In genomic region chr12:21677622-21678277, GRCh38 we compare ENCODE assay signal across 21 cellular contexts. TPM values are rescaled to one million over a fixed set of nuclear protein-coding genes. Genes with fewer than 3 reads are reported as not detected.
A peak's percentile ranks its signal among the peaks of the same experiment; 100 is the strongest.
DNase-seq lines count a peak whose midpoint lies in the region; ATAC-seq and TF ChIP-seq lines count a peak whose summit lies in the region.
"Had no signal": no experiment of that assay in that cellular context is flagged by ENCODE, and none has a peak within 500 bp of the region (broad histone marks: within the 10 kb centered on the region; RNA-seq: fewer than 3 reads in every experiment).

No MANE protein-coding gene starts in this region.

- H3K27ac Mint-ChIP-seq in T-helper 17 cell, result peak overlapping the region; percentile 93
- H3K27ac Mint-ChIP-seq: activated T-helper 2 cell treated with anti-CD3 and anti-CD28 coated beads, Interferon-gamma antibody, Interleukin-2, Interleukin-4, amounts not matched to agents 10 μg/mL and 5 μg/mL and 100 μg/mL, durations not matched to agents 14 hours and 24 hours and 36 hours; B cell had no signal

- no peak overlapping the region for H3K27ac ChIP-seq in right atrium auricular region
- H3K27ac ChIP-seq: coronary artery, esophagus muscularis mucosa, heart right ventricle, right lobe of liver, SJSA1, tibial artery had no signal

- peak overlapping the region; percentile 87 for H3K4me3 Mint-ChIP-seq in T-helper 17 cell
- H3K4me3 Mint-ChIP-seq: B cell had no signal

- H3K36me3 ChIP-seq in right atrium auricular region, result no peaks in the 10 kb centered on the region
- H3K36me3 ChIP-seq in MG63, result no peaks in the 10 kb centered on the region
- H3K36me3 ChIP-seq: esophagus muscularis mucosa, heart right ventricle, right lobe of liver, SJSA1, tibial artery had no signal

- H3K36me3 Mint-ChIP-seq in T-helper 17 cell (ENCODE audit: low read depth), result no peaks in the 10 kb centered on the region

- no peaks in the 10 kb centered on the region for H3K4me1 ChIP-seq in right atrium auricular region
- H3K4me1 ChIP-seq: SJSA1 had no signal

- no peak for TF ChIP-seq CTCF in fibroblast of mammary gland (conservative IDR thresholded peaks at IDR 0.05; ENCODE audit: control insufficient read depth, insufficient read depth, low read depth, low read length)
- TF ChIP-seq CTCF in right atrium auricular region (IDR thresholded peaks at IDR 0.05), result no peak

- no peak overlapping the region for H3K4me3 ChIP-seq in fibroblast of mammary gland (ENCODE audit: control insufficient read depth, low read depth, low read length)
- H3K4me3 ChIP-seq in right atrium auricular region, result no peak overlapping the region
- H3K4me3 ChIP-seq in MG63, result no peak overlapping the region
- H3K4me3 ChIP-seq: coronary artery, esophagus muscularis mucosa, heart right ventricle, right lobe of liver, SJSA1, tibial artery had no signal

- peak in 5 of 6 experiments; percentile 15 to 33 (median 15) for DNase-seq in stimulated activated naive CD4-positive, alpha-beta T cell (lab: John Stamatoyannopoulos, UW)
- DNase-seq in stimulated activated naive CD4-positive, alpha-beta T cell treated with Interleukin-2 at 50 U/mL for 16 hours (lab: John Stamatoyannopoulos, UW), result no peak
- DNase-seq in T-helper 17 cell (peak in 1 of 3 donors; percentile 19), fibroblast of mammary gland (ENCODE audit: low read depth) (peak; percentile 42), right atrium auricular region (ENCODE audit: low spot score) (no peak), MG63 (no peak), NCI-H1417 treated with DMSO at 0.1 percent for 48 hours (lab: John Stamatoyannopoulos, UW) (no peak)
- DNase-seq: DMS153, HCEC 1CT, heart right ventricle, NCI-H2029 treated with DMSO at 0.1 percent for 48 hours, NCI-H526, right lobe of liver, T-helper 9 cell, tibial artery had no signal

- H3K4me1 Mint-ChIP-seq in T-helper 17 cell, result peaks cover 45% of the 10 kb centered on the region
- H3K4me1 Mint-ChIP-seq: B cell had no signal

- ATAC-seq in T-helper 17 cell (peak; percentile 75), HG02970 (IDR thresholded peaks at IDR 0.05; ENCODE audit: low FRiP score, unreplicated experiment) (no peak)
- ATAC-seq: heart right ventricle had no signal

- no peaks in the 10 kb centered on the region for H3K9me3 ChIP-seq in T-helper 17 cell (ENCODE audit: control insufficient read depth, low read length, poor library complexity, severe bottlenecking)
- H3K9me3 ChIP-seq in right atrium auricular region, result no peaks in the 10 kb centered on the region
- no peaks in the 10 kb centered on the region for H3K9me3 ChIP-seq in MG63
- H3K9me3 ChIP-seq: esophagus muscularis mucosa, heart right ventricle, right lobe of liver, SJSA1, tibial artery had no signal

- H3K27me3 ChIP-seq in right atrium auricular region (no peaks in the 10 kb centered on the region), MG63 (peaks cover 8% of the 10 kb centered on the region; the same call in 1 of the 2 replicates)
- H3K27me3 ChIP-seq: heart right ventricle, right lobe of liver had no signal

- no peaks in the 10 kb centered on the region for H3K27me3 Mint-ChIP-seq in T-helper 17 cell

RNA-seq across cellular contexts. Expression of gene LDHB, which starts 20.1 kb away (rescaled TPM):
- 100 to 1,000 TPM; 767 to 787 TPM for total RNA-seq in T-helper 17 cell
- total RNA-seq in right atrium auricular region, result 1,000 to 10,000 TPM in 1 of 2 donors, 100 to 1,000 TPM in 1; 727 to 1,254 TPM
- 2,316 and 2,927 TPM in 2 replicates for total RNA-seq in MG63 (2014; rRNA removed; shearing (Covaris generic); ENCODE audit: low replicate concordance)

Comparison
In these comparisons a context has a peak if more than half of its experiments do, and no peak if none do; other contexts are left out.
1. DNase-seq: peak in stimulated activated naive CD4-positive, alpha-beta T cell (5 of 6) and fibroblast of mammary gland (single experiment); none in stimulated activated naive CD4-positive, alpha-beta T cell treated with Interleukin-2 at 50 U/mL for 16 hours (single experiment), right atrium auricular region (single experiment), MG63 (single experiment) and NCI-H1417 treated with DMSO at 0.1 percent for 48 hours (single experiment).